In the genomic region with DNA sequence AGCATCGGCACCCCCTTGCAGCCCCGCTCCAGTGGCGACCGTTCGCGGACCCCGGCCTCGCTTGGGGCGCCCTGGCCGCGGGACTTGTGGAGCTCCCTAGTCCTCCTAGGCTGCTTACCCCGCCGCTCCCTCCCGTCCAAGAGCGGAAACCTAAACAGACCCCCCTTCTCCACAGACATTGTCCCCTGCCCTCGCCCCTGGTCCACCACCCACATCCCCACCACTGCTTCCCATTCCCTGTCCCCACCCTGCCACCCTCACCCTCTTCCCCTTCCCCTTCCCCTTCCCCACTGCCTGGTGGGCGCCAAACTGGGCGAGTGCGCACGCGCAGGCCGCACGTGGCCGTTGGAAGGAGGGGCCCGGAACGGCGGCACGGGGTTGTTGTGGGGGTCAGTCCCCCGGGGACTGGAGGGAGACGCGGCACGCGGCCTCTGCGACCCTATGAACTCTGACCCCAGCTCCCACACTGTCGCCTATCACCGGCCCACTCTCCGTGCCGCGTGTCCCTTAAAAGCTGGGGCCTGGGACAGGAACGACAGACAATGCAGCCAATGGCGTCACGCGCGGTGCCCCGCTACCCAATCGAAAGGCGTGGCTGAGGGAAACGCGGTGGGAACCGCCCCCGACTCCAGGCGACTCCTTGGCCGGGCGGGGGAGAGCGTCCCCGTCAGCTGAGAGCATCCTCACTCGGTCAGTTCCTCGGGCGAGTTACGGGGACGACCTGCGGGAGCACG, we compare ENCODE assay signal across 1 cellular context.
TF ChIP-seq lines count a peak whose summit lies in the region.

A gene (plus strand): TSS at position 667 of the 734 bp plus-strand sequence. CDS start 103 bp downstream, outside the sequence.

TF ChIP-seq in K562, 482 proteins besides CTCF, POLR2A, EP300 and RAD21 (continued from another document and continues in another):
- TF ChIP-seq, protein P1, sequence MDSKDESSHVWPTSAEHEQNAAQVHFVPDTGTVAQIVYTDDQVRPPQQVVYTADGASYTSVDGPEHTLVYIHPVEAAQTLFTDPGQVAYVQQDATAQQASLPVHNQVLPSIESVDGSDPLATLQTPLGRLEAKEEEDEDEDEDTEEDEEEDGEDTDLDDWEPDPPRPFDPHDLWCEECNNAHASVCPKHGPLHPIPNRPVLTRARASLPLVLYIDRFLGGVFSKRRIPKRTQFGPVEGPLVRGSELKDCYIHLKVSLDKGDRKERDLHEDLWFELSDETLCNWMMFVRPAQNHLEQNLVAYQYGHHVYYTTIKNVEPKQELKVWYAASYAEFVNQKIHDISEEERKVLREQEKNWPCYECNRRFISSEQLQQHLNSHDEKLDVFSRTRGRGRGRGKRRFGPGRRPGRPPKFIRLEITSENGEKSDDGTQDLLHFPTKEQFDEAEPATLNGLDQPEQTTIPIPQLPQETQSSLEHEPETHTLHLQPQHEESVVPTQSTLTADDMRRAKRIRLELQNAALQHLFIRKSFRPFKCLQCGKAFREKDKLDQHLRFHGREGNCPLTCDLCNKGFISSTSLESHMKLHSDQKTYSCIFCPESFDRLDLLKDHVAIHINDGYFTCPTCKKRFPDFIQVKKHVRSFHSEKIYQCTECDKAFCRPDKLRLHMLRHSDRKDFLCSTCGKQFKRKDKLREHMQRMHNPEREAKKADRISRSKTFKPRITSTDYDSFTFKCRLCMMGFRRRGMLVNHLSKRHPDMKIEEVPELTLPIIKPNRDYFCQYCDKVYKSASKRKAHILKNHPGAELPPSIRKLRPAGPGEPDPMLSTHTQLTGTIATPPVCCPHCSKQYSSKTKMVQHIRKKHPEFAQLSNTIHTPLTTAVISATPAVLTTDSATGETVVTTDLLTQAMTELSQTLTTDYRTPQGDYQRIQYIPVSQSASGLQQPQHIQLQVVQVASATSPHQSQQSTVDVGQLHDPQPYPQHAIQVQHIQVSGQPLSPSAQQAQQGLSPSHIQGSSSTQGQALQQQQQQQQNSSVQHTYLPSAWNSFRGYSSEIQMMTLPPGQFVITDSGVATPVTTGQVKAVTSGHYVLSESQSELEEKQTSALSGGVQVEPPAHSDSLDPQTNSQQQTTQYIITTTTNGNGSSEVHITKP (IDR thresholded peaks at IDR 0.05; ENCODE audit: partially characterized antibody) = peak; percentile 45
- TF ChIP-seq HDAC2 (IDR thresholded peaks at IDR 0.05) (no peak), SIX5 (IDR thresholded peaks at IDR 0.05; ENCODE audit: borderline replicate concordance in 1 of 2, insufficient read depth in 1 of 2, low read depth in 1 of 2, low read length in 2 of 2) (no peak), FOXM1 (IDR thresholded peaks at IDR 0.05; ENCODE audit: low read depth) (peak; percentile 58; the same call in 1 of the 2 replicates), FOXM1 (CRISPR knock-in tag; IDR thresholded peaks at IDR 0.05; ENCODE audit: low read depth) (no peak), SNRNP70 (optimal IDR thresholded peaks at IDR 0.05; ENCODE audit: low read depth, low read length) (no peak), CREM (IDR thresholded peaks at IDR 0.05; ENCODE audit: low read depth) (peak; percentile 64), RBM25 (IDR thresholded peaks at IDR 0.05; ENCODE audit: low read depth, low read length, severe bottlenecking) (peak; percentile 90), NCOA2 (IDR thresholded peaks at IDR 0.05; ENCODE audit: partially characterized antibody in 2 of 2) (no peak), HNRNPLL (IDR thresholded peaks at IDR 0.05; ENCODE audit: low read depth, low read length, poor library complexity, severe bottlenecking) (no peak), HNRNPUL1 (IDR thresholded peaks at IDR 0.05; ENCODE audit: low read length) (no peak), SNIP1 (IDR thresholded peaks at IDR 0.05; ENCODE audit: low read depth) (no peak), FIP1L1 (IDR thresholded peaks at IDR 0.05; ENCODE audit: low read depth, low read length, poor library complexity, severe bottlenecking) (no peak), MEIS2 (IDR thresholded peaks at IDR 0.05; ENCODE audit: partially characterized antibody) (no peak), BRCA1 (IDR thresholded peaks at IDR 0.05) (no peak), BRCA1 (CRISPR knock-in tag; IDR thresholded peaks at IDR 0.05) (no peak), HNRNPH1 (optimal IDR thresholded peaks at IDR 0.05; ENCODE audit: low read depth, low read length) (no peak), FOXJ3 (CRISPR knock-in tag; IDR thresholded peaks at IDR 0.05) (no peak), NCOA6 (IDR thresholded peaks at IDR 0.05) (no peak), POLR3A (IDR thresholded peaks at IDR 0.05; ENCODE audit: borderline replicate concordance, extremely low read depth, insufficient read depth, insufficient read length) (no peak), ZNF695 (CRISPR knock-in tag; IDR thresholded peaks at IDR 0.05) (no peak), ATF7 (IDR thresholded peaks at IDR 0.05) (no peak), TOE1 (IDR thresholded peaks at IDR 0.05; ENCODE audit: borderline replicate concordance) (peak; percentile 90), TOE1 (CRISPR knock-in tag; IDR thresholded peaks at IDR 0.05; ENCODE audit: borderline replicate concordance, low read depth) (no peak), CBX3 (IDR thresholded peaks at IDR 0.05; ENCODE audit: borderline replicate concordance in 1 of 2, low read length in 2 of 2) (no peak), SMARCC2 (IDR thresholded peaks at IDR 0.05; ENCODE audit: low read depth) (no peak), RAD51 (IDR thresholded peaks at IDR 0.05; ENCODE audit: borderline replicate concordance, low read depth) (no peak), FOXP1 (CRISPR knock-in tag; IDR thresholded peaks at IDR 0.05) (no peak), ERF (CRISPR knock-in tag; IDR thresholded peaks at IDR 0.05) (no peak), ZNF121 (CRISPR knock-in tag; conservative IDR thresholded peaks at IDR 0.05) (no peak), FOXJ2 (tag; IDR thresholded peaks at IDR 0.05) (no peak), ILF3 (IDR thresholded peaks at IDR 0.05; ENCODE audit: borderline replicate concordance) (no peak), SP2 (IDR thresholded peaks at IDR 0.05; ENCODE audit: extremely low read depth, low read depth, low read length, poor library complexity, severe bottlenecking) (peak; percentile 79), MAFF (IDR thresholded peaks at IDR 0.05; ENCODE audit: low read length) (no peak), TAF9B (IDR thresholded peaks at IDR 0.05; ENCODE audit: partially characterized antibody) (no peak), BRD4 (IDR thresholded peaks at IDR 0.05) (no peak), LARP7 (IDR thresholded peaks at IDR 0.05) (no peak), EP400 (IDR thresholded peaks at IDR 0.05) (no peak), CHD2 (IDR thresholded peaks at IDR 0.05; ENCODE audit: low read depth, low read length) (peak; percentile 79), RCOR1 (IDR thresholded peaks at IDR 0.05; ENCODE audit: borderline replicate concordance in 1 of 2, low read depth in 2 of 2, low read length in 2 of 2) (no peak)
- TF ChIP-seq, protein P2, sequence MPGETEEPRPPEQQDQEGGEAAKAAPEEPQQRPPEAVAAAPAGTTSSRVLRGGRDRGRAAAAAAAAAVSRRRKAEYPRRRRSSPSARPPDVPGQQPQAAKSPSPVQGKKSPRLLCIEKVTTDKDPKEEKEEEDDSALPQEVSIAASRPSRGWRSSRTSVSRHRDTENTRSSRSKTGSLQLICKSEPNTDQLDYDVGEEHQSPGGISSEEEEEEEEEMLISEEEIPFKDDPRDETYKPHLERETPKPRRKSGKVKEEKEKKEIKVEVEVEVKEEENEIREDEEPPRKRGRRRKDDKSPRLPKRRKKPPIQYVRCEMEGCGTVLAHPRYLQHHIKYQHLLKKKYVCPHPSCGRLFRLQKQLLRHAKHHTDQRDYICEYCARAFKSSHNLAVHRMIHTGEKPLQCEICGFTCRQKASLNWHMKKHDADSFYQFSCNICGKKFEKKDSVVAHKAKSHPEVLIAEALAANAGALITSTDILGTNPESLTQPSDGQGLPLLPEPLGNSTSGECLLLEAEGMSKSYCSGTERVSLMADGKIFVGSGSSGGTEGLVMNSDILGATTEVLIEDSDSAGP (CRISPR knock-in tag; IDR thresholded peaks at IDR 0.05) = peak; percentile 99
- TF ChIP-seq, protein P3, sequence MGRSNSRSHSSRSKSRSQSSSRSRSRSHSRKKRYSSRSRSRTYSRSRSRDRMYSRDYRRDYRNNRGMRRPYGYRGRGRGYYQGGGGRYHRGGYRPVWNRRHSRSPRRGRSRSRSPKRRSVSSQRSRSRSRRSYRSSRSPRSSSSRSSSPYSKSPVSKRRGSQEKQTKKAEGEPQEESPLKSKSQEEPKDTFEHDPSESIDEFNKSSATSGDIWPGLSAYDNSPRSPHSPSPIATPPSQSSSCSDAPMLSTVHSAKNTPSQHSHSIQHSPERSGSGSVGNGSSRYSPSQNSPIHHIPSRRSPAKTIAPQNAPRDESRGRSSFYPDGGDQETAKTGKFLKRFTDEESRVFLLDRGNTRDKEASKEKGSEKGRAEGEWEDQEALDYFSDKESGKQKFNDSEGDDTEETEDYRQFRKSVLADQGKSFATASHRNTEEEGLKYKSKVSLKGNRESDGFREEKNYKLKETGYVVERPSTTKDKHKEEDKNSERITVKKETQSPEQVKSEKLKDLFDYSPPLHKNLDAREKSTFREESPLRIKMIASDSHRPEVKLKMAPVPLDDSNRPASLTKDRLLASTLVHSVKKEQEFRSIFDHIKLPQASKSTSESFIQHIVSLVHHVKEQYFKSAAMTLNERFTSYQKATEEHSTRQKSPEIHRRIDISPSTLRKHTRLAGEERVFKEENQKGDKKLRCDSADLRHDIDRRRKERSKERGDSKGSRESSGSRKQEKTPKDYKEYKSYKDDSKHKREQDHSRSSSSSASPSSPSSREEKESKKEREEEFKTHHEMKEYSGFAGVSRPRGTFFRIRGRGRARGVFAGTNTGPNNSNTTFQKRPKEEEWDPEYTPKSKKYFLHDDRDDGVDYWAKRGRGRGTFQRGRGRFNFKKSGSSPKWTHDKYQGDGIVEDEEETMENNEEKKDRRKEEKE (IDR thresholded peaks at IDR 0.05; ENCODE audit: borderline replicate concordance in 1 of 2, control insufficient read depth in 1 of 2, low read depth in 2 of 2, low read length in 1 of 2) = no peak
- TF ChIP-seq, protein P4, sequence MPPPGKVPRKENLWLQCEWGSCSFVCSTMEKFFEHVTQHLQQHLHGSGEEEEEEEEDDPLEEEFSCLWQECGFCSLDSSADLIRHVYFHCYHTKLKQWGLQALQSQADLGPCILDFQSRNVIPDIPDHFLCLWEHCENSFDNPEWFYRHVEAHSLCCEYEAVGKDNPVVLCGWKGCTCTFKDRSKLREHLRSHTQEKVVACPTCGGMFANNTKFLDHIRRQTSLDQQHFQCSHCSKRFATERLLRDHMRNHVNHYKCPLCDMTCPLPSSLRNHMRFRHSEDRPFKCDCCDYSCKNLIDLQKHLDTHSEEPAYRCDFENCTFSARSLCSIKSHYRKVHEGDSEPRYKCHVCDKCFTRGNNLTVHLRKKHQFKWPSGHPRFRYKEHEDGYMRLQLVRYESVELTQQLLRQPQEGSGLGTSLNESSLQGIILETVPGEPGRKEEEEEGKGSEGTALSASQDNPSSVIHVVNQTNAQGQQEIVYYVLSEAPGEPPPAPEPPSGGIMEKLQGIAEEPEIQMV (tag; conservative IDR thresholded peaks at IDR 0.05; ENCODE audit: low read depth) = no peak
- TF ChIP-seq, protein P5, sequence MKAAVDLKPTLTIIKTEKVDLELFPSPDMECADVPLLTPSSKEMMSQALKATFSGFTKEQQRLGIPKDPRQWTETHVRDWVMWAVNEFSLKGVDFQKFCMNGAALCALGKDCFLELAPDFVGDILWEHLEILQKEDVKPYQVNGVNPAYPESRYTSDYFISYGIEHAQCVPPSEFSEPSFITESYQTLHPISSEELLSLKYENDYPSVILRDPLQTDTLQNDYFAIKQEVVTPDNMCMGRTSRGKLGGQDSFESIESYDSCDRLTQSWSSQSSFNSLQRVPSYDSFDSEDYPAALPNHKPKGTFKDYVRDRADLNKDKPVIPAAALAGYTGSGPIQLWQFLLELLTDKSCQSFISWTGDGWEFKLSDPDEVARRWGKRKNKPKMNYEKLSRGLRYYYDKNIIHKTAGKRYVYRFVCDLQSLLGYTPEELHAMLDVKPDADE (conservative IDR thresholded peaks at IDR 0.05; ENCODE audit: control insufficient read depth, low read depth, low read length) = no peak
- TF ChIP-seq, protein P6, sequence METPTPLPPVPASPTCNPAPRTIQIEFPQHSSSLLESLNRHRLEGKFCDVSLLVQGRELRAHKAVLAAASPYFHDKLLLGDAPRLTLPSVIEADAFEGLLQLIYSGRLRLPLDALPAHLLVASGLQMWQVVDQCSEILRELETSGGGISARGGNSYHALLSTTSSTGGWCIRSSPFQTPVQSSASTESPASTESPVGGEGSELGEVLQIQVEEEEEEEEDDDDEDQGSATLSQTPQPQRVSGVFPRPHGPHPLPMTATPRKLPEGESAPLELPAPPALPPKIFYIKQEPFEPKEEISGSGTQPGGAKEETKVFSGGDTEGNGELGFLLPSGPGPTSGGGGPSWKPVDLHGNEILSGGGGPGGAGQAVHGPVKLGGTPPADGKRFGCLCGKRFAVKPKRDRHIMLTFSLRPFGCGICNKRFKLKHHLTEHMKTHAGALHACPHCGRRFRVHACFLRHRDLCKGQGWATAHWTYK (CRISPR knock-in tag; IDR thresholded peaks at IDR 0.05) = no peak
- TF ChIP-seq, protein P7, sequence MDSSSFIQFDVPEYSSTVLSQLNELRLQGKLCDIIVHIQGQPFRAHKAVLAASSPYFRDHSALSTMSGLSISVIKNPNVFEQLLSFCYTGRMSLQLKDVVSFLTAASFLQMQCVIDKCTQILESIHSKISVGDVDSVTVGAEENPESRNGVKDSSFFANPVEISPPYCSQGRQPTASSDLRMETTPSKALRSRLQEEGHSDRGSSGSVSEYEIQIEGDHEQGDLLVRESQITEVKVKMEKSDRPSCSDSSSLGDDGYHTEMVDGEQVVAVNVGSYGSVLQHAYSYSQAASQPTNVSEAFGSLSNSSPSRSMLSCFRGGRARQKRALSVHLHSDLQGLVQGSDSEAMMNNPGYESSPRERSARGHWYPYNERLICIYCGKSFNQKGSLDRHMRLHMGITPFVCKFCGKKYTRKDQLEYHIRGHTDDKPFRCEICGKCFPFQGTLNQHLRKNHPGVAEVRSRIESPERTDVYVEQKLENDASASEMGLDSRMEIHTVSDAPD (CRISPR knock-in tag; IDR thresholded peaks at IDR 0.05) = no peak
- TF ChIP-seq, protein P8, sequence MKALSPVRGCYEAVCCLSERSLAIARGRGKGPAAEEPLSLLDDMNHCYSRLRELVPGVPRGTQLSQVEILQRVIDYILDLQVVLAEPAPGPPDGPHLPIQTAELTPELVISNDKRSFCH (CRISPR knock-in tag; IDR thresholded peaks at IDR 0.05) = no peak
- TF ChIP-seq, protein P8 (tag; IDR thresholded peaks at IDR 0.05) = no peak
